ENCODE assay signal across 10 cellular contexts in the genomic region with DNA sequence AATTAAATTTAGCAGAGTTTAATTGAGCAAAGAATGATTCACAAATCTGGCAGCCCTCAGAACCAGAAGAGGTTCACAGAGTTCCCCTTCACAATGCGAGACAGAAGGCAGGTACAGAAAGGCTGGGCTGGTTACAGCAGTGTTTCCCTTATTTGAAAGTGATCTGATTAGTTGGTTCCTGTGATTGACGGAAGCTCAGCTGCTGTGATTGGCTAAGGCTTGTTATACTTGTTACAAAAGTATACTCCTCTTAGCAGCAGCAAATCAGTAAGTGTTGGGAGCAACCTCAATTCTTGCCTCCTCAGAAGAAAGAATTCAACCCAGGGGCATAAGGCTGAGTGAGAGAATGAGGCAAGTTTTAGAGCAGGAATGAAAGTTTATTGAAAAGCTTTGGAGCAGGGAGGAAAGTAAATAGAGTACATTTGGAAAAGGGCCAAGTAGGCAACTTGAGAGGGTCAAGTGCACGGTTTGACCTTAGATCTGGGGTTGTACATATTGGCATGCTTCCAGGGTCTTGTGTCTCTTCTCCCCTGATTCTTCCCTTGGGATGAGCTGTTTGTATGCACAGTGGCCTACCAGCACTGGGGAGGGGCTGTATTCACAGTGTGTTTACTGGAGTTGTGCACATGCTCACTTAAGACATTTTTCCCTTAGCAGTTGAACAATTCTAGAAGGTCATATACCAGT.
A peak's percentile ranks its signal among the peaks of the same experiment; 100 is the strongest.
DNase-seq lines count a peak whose midpoint lies in the region; ATAC-seq and TF ChIP-seq lines count a peak whose summit lies in the region.
"Had no signal": no experiment of that assay in that cellular context is flagged by ENCODE, and none has a peak within 500 bp of the region (broad histone marks: within the 10 kb centered on the region; RNA-seq: fewer than 3 reads in every experiment).

No MANE protein-coding gene starts in this region.

- no peak overlapping the region for H3K4me3 ChIP-seq in brain microvascular endothelial cell (ENCODE audit: low read depth, low read length)
- H3K4me3 ChIP-seq in upper lobe of right lung: no peak overlapping the region

- peak; percentile 19 for DNase-seq in NCI-H2029 treated with DMSO at 0.1 percent for 48 hours (lab: John Stamatoyannopoulos, UW)
- no peak for DNase-seq in NCI-H2029 (lab: John Stamatoyannopoulos, UW)
- DNase-seq in brain microvascular endothelial cell: peak; percentile 45
- no peak for DNase-seq in left lobe of liver (ENCODE audit: low spot score)
- DNase-seq in upper lobe of right lung: no peak
- DNase-seq in activated naive CD4-positive, alpha-beta T cell (lab: John Stamatoyannopoulos, UW): no peak
- no peak for DNase-seq in T1000 (lab: John Stamatoyannopoulos, UW)
- DNase-seq: activated B cell treated with CpG ODN at 0.5 μM for 24 hours, anterior cingulate cortex had no signal

- H3K27me3 ChIP-seq in brain microvascular endothelial cell (replicated peaks) (no peaks in the 10 kb centered on the region), upper lobe of right lung (no peaks in the 10 kb centered on the region)

- H3K36me3 ChIP-seq in brain microvascular endothelial cell (replicated peaks) (no peaks in the 10 kb centered on the region), upper lobe of right lung (no peaks in the 10 kb centered on the region)

- H3K9me3 ChIP-seq in upper lobe of right lung: no peaks in the 10 kb centered on the region

- no peak for TF ChIP-seq CTCF in brain microvascular endothelial cell (IDR thresholded peaks at IDR 0.05; ENCODE audit: low read depth, low read length, missing control alignments)
- TF ChIP-seq CTCF in upper lobe of right lung (IDR thresholded peaks at IDR 0.05): no peak

- peaks cover 16% of the 10 kb centered on the region for H3K4me1 ChIP-seq in upper lobe of right lung

- intact Hi-C loops in upper lobe of right lung (cut with DNase I): no loop called here

- in situ Hi-C loops in brain microvascular endothelial cell (cut with HindIII; ENCODE audit: low pct_ligation_motif_present, low sequenced_read_pairs): no loop called here

- H3K27ac ChIP-seq in brain microvascular endothelial cell: no peak overlapping the region
- no peak overlapping the region for H3K27ac ChIP-seq in upper lobe of right lung

- ATAC-seq in left lobe of liver: peak; percentile 72
- ATAC-seq in upper lobe of right lung: peak; percentile 96
- no peak for ATAC-seq in HG03469 (IDR thresholded peaks at IDR 0.05; ENCODE audit: unreplicated experiment)

Comparison
In these comparisons a context has a peak if more than half of its experiments do, and no peak if none do; other contexts are left out.
1. DNase-seq: peak in NCI-H2029 treated with DMSO at 0.1 percent for 48 hours (single experiment) and brain microvascular endothelial cell (single experiment); none in NCI-H2029 (single experiment), left lobe of liver (single experiment), upper lobe of right lung (single experiment), activated naive CD4-positive, alpha-beta T cell (0 of 4) and T1000 (single experiment).